Comparison of ENCODE assay signal across 8 cellular contexts in the genomic region with DNA sequence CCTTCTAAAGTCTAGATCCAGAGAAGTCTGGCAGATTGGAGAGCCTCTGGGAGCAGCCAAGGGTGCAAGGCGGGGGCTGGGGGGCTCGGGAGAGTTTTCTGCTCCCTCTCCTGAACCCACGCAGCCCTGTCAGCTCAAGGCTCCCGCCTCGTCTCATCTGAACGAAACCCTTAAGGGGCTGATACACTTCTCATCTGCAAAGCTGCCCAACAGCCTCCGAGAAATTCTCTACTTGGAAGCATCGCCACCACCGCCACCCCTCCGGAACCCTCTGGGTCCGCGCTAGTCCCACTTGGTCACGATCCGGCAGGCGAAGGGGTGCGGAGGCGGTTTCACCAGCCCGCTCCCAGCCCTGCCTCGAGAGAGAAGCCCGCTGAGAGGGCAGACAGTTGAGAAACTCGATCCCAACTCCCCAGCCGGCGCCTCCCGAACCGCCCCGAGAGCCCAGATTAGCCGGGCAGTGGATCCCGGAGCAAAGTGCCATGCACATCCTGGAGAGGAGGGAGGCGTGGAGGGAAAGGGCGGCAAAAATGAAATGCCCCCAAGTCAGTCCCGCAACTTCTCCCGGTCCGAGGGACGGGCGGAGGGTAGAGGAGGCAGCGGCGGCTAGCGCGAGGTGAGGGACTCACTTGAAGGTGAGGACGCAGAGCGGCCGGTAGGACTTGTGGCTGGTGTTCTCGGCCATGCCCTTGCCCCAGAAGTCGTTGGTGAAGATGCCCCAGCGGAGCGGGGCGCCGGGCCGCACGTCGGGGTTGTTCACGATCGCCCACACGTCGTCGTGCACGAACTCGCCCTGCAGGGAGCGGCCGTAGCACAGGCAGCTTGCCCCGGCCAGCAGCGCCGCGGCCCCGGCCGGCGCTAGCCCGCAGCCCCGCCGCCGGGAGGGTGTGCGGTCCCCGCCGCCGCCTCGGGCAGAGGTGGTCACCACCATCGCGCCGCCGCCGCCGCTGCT. TPM values are rescaled to one million over a fixed set of nuclear protein-coding genes. Genes with fewer than 3 reads are reported as not detected.
DNase-seq lines count a peak whose midpoint lies in the region; ATAC-seq and TF ChIP-seq lines count a peak whose summit lies in the region.

No MANE protein-coding gene starts in this region.

- H3K4me3 Mint-ChIP-seq in neural crest cell: peak overlapping the region; percentile 93

- peaks cover 31% of the 10 kb centered on the region for H3K4me1 Mint-ChIP-seq in neural crest cell

- H3K36me3 Mint-ChIP-seq in neural crest cell (ENCODE audit: low read depth): peaks cover 14% of the 10 kb centered on the region

- peak; percentile 7 for TF ChIP-seq CTCF in neural crest cell (conservative IDR thresholded peaks at IDR 0.05)

- peak; percentile 25 for ATAC-seq in HG03045 (IDR thresholded peaks at IDR 0.05; ENCODE audit: unreplicated experiment)

- H3K9me3 Mint-ChIP-seq in neural crest cell: peaks cover 7% of the 10 kb centered on the region

- DNase-seq in NCI-H1417 (lab: John Stamatoyannopoulos, UW) (peak in 2 of 3 experiments; percentile 29 to 49), NCI-H1417 treated with DMSO at 0.1 percent for 48 hours (lab: John Stamatoyannopoulos, UW) (no peak), SK-N-DZ (ENCODE audit: low spot score) (peak; percentile 62), fibroblast of peridontal ligament (ENCODE audit: extremely low read depth) (peak; percentile 48), neural crest cell (ENCODE audit: low read depth, low spot score) (peak; percentile 29), OCI-M2 (lab: John Stamatoyannopoulos, UW; ENCODE audit: unreplicated experiment) (no peak)
- no peak for DNase-seq in activated CD4-positive, CD25-positive, alpha-beta regulatory T cell treated with anti-CD3 and anti-CD28 coated beads, Interleukin-2, amount 50 U/mL, for 72 hours

- peak overlapping the region; percentile 50 for H3K27ac Mint-ChIP-seq in neural crest cell (ENCODE audit: unreplicated experiment)

- peaks cover 44% of the 10 kb centered on the region for H3K27me3 Mint-ChIP-seq in neural crest cell (ENCODE audit: low read depth)

RNA-seq across cellular contexts. Expression of gene TMTC1, which starts 0.6 kb away (rescaled TPM):
- polyA plus RNA-seq in SK-N-DZ (2014; cell fraction: cytosol; rRNA removed): 46.2 and 52.9 TPM in 2 replicates
- 30.7 and 33.1 TPM in 2 replicates for polyA plus RNA-seq in SK-N-DZ (2014; cell fraction: nucleus; rRNA removed)
- total RNA-seq in neural crest cell: 13.1 and 13.2 TPM in 2 replicates

Comparison
In these comparisons a context has a peak if more than half of its experiments do, and no peak if none do; other contexts are left out.
1. DNase-seq: peak in NCI-H1417 (2 of 3), SK-N-DZ (single experiment), fibroblast of peridontal ligament (single experiment) and neural crest cell (single experiment); none in NCI-H1417 treated with DMSO at 0.1 percent for 48 hours (single experiment), OCI-M2 (single experiment) and activated CD4-positive, CD25-positive, alpha-beta regulatory T cell treated with anti-CD3 and anti-CD28 coated beads, Interleukin-2, amount 50 U/mL, for 72 hours (single experiment).